ENCODE assay signal across 1 cellular context in the genomic region with DNA sequence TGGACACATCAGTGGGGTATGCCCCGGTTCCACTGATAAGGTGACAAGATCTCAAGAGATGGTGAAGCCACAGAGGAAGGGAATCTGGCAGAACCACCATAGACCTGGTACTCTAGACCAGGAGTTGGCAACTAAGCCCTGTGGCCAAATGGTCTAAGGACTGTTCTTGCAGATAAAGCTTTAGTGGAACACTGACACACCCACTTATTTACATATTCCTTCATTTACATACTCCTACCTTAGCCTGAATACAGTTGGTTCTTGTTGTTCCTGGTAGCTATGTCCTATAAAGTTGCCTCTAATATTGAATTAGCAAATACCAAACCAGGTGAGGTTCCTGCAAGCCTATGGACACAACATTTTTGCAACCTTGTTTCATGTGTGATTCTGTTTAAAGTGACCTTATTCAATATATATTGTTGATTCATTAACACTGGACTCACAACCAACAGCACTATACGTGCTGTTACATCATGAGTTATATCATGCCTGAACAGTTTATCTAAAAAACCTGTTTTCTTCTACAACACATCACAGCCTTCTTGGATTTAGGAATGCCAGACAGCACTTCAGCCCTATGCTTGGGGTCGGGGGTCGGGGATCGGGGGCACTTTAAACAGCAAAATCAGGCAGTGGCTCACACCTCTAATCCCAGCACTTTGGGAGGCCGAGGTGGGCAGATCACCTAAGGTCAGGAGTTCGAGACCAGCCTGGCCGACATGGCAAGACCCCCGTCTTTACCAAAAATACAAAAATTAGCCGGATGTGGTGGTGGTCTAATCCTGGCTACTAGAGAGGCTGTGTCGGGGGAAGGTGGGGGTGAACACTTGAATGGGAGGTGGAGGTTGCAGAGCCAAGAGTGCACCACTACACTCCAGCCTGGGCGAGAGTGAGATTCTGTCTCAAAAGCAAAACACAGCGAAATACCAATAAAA.
TF ChIP-seq lines count a peak whose summit lies in the region.

No MANE protein-coding gene starts in this region.

TF ChIP-seq in K562, 482 proteins besides CTCF, POLR2A, EP300 and RAD21 (continued from another document and continues in another):
- TF ChIP-seq, protein P1, sequence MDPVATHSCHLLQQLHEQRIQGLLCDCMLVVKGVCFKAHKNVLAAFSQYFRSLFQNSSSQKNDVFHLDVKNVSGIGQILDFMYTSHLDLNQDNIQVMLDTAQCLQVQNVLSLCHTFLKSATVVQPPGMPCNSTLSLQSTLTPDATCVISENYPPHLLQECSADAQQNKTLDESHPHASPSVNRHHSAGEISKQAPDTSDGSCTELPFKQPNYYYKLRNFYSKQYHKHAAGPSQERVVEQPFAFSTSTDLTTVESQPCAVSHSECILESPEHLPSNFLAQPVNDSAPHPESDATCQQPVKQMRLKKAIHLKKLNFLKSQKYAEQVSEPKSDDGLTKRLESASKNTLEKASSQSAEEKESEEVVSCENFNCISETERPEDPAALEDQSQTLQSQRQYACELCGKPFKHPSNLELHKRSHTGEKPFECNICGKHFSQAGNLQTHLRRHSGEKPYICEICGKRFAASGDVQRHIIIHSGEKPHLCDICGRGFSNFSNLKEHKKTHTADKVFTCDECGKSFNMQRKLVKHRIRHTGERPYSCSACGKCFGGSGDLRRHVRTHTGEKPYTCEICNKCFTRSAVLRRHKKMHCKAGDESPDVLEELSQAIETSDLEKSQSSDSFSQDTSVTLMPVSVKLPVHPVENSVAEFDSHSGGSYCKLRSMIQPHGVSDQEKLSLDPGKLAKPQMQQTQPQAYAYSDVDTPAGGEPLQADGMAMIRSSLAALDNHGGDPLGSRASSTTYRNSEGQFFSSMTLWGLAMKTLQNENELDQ (CRISPR knock-in tag; IDR thresholded peaks at IDR 0.05; ENCODE audit: borderline replicate concordance): 0 out of 2 replicates have a peak, but pooled peaks have one; percentile 23
- TF ChIP-seq, protein P2, sequence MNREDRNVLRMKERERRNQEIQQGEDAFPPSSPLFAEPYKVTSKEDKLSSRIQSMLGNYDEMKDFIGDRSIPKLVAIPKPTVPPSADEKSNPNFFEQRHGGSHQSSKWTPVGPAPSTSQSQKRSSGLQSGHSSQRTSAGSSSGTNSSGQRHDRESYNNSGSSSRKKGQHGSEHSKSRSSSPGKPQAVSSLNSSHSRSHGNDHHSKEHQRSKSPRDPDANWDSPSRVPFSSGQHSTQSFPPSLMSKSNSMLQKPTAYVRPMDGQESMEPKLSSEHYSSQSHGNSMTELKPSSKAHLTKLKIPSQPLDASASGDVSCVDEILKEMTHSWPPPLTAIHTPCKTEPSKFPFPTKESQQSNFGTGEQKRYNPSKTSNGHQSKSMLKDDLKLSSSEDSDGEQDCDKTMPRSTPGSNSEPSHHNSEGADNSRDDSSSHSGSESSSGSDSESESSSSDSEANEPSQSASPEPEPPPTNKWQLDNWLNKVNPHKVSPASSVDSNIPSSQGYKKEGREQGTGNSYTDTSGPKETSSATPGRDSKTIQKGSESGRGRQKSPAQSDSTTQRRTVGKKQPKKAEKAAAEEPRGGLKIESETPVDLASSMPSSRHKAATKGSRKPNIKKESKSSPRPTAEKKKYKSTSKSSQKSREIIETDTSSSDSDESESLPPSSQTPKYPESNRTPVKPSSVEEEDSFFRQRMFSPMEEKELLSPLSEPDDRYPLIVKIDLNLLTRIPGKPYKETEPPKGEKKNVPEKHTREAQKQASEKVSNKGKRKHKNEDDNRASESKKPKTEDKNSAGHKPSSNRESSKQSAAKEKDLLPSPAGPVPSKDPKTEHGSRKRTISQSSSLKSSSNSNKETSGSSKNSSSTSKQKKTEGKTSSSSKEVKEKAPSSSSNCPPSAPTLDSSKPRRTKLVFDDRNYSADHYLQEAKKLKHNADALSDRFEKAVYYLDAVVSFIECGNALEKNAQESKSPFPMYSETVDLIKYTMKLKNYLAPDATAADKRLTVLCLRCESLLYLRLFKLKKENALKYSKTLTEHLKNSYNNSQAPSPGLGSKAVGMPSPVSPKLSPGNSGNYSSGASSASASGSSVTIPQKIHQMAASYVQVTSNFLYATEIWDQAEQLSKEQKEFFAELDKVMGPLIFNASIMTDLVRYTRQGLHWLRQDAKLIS (CRISPR knock-in tag; IDR thresholded peaks at IDR 0.05): 0 out of 2 replicates have a peak, but pooled peaks have one; percentile 24
- TF ChIP-seq CBFA2T3 (IDR thresholded peaks at IDR 0.05) (peak; percentile 47; the same call in 1 of the 2 replicates), POLR3A (IDR thresholded peaks at IDR 0.05; ENCODE audit: borderline replicate concordance, extremely low read depth, insufficient read depth, insufficient read length) (no peak), ARNT (IDR thresholded peaks at IDR 0.05) (no peak), EHMT2 (IDR thresholded peaks at IDR 0.05) (peak; percentile 37; the same call in 1 of the 2 replicates), POLR2H (tag; IDR thresholded peaks at IDR 0.05; ENCODE audit: low read depth) (peak; percentile 72; the same call in 1 of the 2 replicates), FOXP1 (CRISPR knock-in tag; IDR thresholded peaks at IDR 0.05) (0 out of 2 replicates have a peak, but pooled peaks have one; percentile 30), FOS (IDR thresholded peaks at IDR 0.05; ENCODE audit: extremely low read depth, insufficient read length) (no peak), CHD1 (IDR thresholded peaks at IDR 0.05; ENCODE audit: low read length) (no peak), HDAC1 (IDR thresholded peaks at IDR 0.05) (no peak), HCFC1 (IDR thresholded peaks at IDR 0.05; ENCODE audit: low read depth, low read length) (0 out of 2 replicates have a peak, but pooled peaks have one; percentile 3), FOXK2 (conservative IDR thresholded peaks at IDR 0.05 in 1 of 2, IDR thresholded peaks at IDR 0.05 in 1 of 2; ENCODE audit: low read depth in 2 of 2) (peak; percentile 91 to 94), PPARD (CRISPR knock-in tag; IDR thresholded peaks at IDR 0.05) (no peak), ZNF583 (CRISPR knock-in tag; IDR thresholded peaks at IDR 0.05) (no peak), ZNF551 (CRISPR knock-in tag; IDR thresholded peaks at IDR 0.05) (no peak), ELF4 (CRISPR knock-in tag; IDR thresholded peaks at IDR 0.05) (peak; percentile 52; the same call in 1 of the 2 replicates), TEAD4 (IDR thresholded peaks at IDR 0.05; ENCODE audit: low read length) (peak; percentile 71), TEAD4 (CRISPR knock-in tag; IDR thresholded peaks at IDR 0.05; ENCODE audit: borderline replicate concordance) (no peak), SP1 (CRISPR knock-in tag; IDR thresholded peaks at IDR 0.05) (peak; percentile 63), RBM34 (IDR thresholded peaks at IDR 0.05; ENCODE audit: borderline replicate concordance, insufficient read depth, low read length) (no peak), SMARCE1 (IDR thresholded peaks at IDR 0.05) (no peak), SMARCC2 (IDR thresholded peaks at IDR 0.05; ENCODE audit: low read depth) (no peak), RBM17 (IDR thresholded peaks at IDR 0.05; ENCODE audit: borderline replicate concordance, low read depth, low read length) (no peak), EWSR1 (IDR thresholded peaks at IDR 0.05; ENCODE audit: borderline replicate concordance, low read depth, partially characterized antibody) (no peak), ZBTB7A (IDR thresholded peaks at IDR 0.05; ENCODE audit: borderline replicate concordance, control insufficient read depth, low read depth, low read length) (peak; percentile 83), CBX5 (IDR thresholded peaks at IDR 0.05; ENCODE audit: borderline replicate concordance, low read depth) (no peak)
- TF ChIP-seq, protein P3, sequence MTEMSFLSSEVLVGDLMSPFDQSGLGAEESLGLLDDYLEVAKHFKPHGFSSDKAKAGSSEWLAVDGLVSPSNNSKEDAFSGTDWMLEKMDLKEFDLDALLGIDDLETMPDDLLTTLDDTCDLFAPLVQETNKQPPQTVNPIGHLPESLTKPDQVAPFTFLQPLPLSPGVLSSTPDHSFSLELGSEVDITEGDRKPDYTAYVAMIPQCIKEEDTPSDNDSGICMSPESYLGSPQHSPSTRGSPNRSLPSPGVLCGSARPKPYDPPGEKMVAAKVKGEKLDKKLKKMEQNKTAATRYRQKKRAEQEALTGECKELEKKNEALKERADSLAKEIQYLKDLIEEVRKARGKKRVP (CRISPR knock-in tag; IDR thresholded peaks at IDR 0.05): no peak
- TF ChIP-seq, protein P4, sequence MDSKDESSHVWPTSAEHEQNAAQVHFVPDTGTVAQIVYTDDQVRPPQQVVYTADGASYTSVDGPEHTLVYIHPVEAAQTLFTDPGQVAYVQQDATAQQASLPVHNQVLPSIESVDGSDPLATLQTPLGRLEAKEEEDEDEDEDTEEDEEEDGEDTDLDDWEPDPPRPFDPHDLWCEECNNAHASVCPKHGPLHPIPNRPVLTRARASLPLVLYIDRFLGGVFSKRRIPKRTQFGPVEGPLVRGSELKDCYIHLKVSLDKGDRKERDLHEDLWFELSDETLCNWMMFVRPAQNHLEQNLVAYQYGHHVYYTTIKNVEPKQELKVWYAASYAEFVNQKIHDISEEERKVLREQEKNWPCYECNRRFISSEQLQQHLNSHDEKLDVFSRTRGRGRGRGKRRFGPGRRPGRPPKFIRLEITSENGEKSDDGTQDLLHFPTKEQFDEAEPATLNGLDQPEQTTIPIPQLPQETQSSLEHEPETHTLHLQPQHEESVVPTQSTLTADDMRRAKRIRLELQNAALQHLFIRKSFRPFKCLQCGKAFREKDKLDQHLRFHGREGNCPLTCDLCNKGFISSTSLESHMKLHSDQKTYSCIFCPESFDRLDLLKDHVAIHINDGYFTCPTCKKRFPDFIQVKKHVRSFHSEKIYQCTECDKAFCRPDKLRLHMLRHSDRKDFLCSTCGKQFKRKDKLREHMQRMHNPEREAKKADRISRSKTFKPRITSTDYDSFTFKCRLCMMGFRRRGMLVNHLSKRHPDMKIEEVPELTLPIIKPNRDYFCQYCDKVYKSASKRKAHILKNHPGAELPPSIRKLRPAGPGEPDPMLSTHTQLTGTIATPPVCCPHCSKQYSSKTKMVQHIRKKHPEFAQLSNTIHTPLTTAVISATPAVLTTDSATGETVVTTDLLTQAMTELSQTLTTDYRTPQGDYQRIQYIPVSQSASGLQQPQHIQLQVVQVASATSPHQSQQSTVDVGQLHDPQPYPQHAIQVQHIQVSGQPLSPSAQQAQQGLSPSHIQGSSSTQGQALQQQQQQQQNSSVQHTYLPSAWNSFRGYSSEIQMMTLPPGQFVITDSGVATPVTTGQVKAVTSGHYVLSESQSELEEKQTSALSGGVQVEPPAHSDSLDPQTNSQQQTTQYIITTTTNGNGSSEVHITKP (IDR thresholded peaks at IDR 0.05; ENCODE audit: partially characterized antibody): no peak
- TF ChIP-seq, protein P5, sequence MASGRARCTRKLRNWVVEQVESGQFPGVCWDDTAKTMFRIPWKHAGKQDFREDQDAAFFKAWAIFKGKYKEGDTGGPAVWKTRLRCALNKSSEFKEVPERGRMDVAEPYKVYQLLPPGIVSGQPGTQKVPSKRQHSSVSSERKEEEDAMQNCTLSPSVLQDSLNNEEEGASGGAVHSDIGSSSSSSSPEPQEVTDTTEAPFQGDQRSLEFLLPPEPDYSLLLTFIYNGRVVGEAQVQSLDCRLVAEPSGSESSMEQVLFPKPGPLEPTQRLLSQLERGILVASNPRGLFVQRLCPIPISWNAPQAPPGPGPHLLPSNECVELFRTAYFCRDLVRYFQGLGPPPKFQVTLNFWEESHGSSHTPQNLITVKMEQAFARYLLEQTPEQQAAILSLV (tag; IDR thresholded peaks at IDR 0.05): no peak
- TF ChIP-seq, protein P6, sequence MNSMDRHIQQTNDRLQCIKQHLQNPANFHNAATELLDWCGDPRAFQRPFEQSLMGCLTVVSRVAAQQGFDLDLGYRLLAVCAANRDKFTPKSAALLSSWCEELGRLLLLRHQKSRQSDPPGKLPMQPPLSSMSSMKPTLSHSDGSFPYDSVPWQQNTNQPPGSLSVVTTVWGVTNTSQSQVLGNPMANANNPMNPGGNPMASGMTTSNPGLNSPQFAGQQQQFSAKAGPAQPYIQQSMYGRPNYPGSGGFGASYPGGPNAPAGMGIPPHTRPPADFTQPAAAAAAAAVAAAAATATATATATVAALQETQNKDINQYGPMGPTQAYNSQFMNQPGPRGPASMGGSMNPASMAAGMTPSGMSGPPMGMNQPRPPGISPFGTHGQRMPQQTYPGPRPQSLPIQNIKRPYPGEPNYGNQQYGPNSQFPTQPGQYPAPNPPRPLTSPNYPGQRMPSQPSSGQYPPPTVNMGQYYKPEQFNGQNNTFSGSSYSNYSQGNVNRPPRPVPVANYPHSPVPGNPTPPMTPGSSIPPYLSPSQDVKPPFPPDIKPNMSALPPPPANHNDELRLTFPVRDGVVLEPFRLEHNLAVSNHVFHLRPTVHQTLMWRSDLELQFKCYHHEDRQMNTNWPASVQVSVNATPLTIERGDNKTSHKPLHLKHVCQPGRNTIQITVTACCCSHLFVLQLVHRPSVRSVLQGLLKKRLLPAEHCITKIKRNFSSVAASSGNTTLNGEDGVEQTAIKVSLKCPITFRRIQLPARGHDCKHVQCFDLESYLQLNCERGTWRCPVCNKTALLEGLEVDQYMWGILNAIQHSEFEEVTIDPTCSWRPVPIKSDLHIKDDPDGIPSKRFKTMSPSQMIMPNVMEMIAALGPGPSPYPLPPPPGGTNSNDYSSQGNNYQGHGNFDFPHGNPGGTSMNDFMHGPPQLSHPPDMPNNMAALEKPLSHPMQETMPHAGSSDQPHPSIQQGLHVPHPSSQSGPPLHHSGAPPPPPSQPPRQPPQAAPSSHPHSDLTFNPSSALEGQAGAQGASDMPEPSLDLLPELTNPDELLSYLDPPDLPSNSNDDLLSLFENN (IDR thresholded peaks at IDR 0.05; ENCODE audit: low read depth in 2 of 2, low read length in 2 of 2): peak in 1 of 2 experiments; percentile 73; a peak in 2 of 4 replicates
- TF ChIP-seq, protein P7, sequence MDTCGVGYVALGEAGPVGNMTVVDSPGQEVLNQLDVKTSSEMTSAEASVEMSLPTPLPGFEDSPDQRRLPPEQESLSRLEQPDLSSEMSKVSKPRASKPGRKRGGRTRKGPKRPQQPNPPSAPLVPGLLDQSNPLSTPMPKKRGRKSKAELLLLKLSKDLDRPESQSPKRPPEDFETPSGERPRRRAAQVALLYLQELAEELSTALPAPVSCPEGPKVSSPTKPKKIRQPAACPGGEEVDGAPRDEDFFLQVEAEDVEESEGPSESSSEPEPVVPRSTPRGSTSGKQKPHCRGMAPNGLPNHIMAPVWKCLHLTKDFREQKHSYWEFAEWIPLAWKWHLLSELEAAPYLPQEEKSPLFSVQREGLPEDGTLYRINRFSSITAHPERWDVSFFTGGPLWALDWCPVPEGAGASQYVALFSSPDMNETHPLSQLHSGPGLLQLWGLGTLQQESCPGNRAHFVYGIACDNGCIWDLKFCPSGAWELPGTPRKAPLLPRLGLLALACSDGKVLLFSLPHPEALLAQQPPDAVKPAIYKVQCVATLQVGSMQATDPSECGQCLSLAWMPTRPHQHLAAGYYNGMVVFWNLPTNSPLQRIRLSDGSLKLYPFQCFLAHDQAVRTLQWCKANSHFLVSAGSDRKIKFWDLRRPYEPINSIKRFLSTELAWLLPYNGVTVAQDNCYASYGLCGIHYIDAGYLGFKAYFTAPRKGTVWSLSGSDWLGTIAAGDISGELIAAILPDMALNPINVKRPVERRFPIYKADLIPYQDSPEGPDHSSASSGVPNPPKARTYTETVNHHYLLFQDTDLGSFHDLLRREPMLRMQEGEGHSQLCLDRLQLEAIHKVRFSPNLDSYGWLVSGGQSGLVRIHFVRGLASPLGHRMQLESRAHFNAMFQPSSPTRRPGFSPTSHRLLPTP (IDR thresholded peaks at IDR 0.05; ENCODE audit: borderline replicate concordance, extremely low read depth, insufficient read length): no peak
